8 cellular contexts compared by ENCODE assay signal in the genomic region with DNA sequence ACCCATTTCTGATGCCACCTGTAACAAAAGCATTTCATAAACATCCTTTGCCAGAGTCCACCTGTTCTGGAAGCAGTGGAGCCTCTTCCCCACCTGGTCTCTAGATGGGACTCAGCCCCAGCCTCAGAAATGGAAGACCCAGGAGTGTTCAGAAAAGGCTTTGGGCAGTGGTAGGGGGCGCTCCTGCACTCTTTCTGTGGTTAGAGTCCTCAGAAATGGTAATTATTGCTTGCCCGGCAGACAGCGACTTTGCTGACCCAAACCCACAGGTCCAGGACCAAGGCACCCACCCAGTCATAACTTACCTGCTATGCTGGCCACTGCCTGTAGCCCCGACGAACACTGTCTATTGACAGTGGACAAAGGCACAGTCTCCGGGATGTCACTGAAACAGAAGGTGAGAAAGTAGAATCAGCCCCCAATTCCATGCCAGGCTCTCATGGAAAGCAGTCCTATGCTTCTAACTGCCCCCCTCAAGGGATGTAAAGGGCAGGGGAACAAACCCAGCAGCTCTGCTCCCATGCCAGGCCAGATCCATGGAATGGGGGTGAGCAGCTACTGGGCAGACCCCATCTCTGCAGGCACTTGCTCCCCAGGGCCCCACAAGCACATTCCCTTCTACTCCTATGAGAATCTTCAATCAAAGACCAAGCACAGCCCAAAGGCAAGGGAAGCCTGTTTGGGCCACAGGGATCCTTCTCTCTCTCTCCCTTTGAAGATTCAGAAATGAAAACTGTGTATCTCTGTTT. TPM values are rescaled to one million over a fixed set of nuclear protein-coding genes. Genes with fewer than 3 reads are reported as not detected.
DNase-seq lines count a peak whose midpoint lies in the region; ATAC-seq and TF ChIP-seq lines count a peak whose summit lies in the region.

No MANE protein-coding gene starts in this region.

- CTCF ChIA-PET in activated CD4-positive, alpha-beta T cell treated with anti-CD3 and anti-CD28 coated beads for 36 hours (lab: Charles Lee) = no interaction called here

- TF ChIP-seq CTCF in cardiac fibroblast (IDR thresholded peaks at IDR 0.05; ENCODE audit: low read depth, low read length) (peak; percentile 74), progenitor cell of endocrine pancreas (IDR thresholded peaks at IDR 0.05; ENCODE audit: unreplicated experiment) (peak; percentile 53)

- POLR2A ChIA-PET in activated CD4-positive, alpha-beta T cell treated with anti-CD3 and anti-CD28 coated beads for 36 hours (lab: Charles Lee) = no interaction called here

- peaks cover 25% of the 10 kb centered on the region for H3K4me1 Mint-ChIP-seq in activated CD4-positive, alpha-beta T cell treated with anti-CD3 and anti-CD28 coated beads for 36 hours
- peaks cover 40% of the 10 kb centered on the region for H3K4me1 Mint-ChIP-seq in progenitor cell of endocrine pancreas (ENCODE audit: low read depth)

- no peak for ATAC-seq in activated CD4-positive, alpha-beta T cell treated with anti-CD3 and anti-CD28 coated beads for 36 hours
- ATAC-seq in HG03520 (IDR thresholded peaks at IDR 0.05; ENCODE audit: unreplicated experiment) (no peak), GM19463 (IDR thresholded peaks at IDR 0.05; ENCODE audit: unreplicated experiment) (no peak)

- H3K9me3 Mint-ChIP-seq in activated CD4-positive, alpha-beta T cell treated with anti-CD3 and anti-CD28 coated beads for 36 hours (ENCODE audit: low read depth) = no peaks in the 10 kb centered on the region
- H3K9me3 Mint-ChIP-seq in progenitor cell of endocrine pancreas (ENCODE audit: low read depth) = no peaks in the 10 kb centered on the region

- no peak overlapping the region for H3K4me3 ChIP-seq in cardiac fibroblast (replicated peaks in 1 of 2; ENCODE audit: low read depth in 2 of 2, low read length in 2 of 2)

- DNase-seq in activated CD4-positive, alpha-beta T cell treated with anti-CD3 and anti-CD28 coated beads for 36 hours = peak; percentile 61
- no peak for DNase-seq in activated CD4-positive, alpha-beta T cell treated with anti-CD3 and anti-CD28 coated beads for 1 hour
- peak; percentile 14 for DNase-seq in NCI-H69 (lab: John Stamatoyannopoulos, UW)
- DNase-seq in cardiac fibroblast (ENCODE audit: low read depth in 2 of 2) = peak; percentile 56
- no peak for DNase-seq in progenitor cell of endocrine pancreas (ENCODE audit: low spot score, unreplicated experiment)
- DNase-seq in putamen (ENCODE audit: low spot score) = no peak

- no peak overlapping the region for H3K4me3 Mint-ChIP-seq in activated CD4-positive, alpha-beta T cell treated with anti-CD3 and anti-CD28 coated beads for 36 hours
- H3K4me3 Mint-ChIP-seq in progenitor cell of endocrine pancreas (ENCODE audit: low read depth) = no peak overlapping the region

- intact Hi-C loops in activated CD4-positive, alpha-beta T cell treated with anti-CD3 and anti-CD28 coated beads for 36 hours (cut with DNase I, micrococcal nuclease) = loop anchor here in 1 of 2 experiments (10.0 kb wide), 1 partner anchor 323 kb away; the partner anchor contains the start of gene ACVR2B

- no peak overlapping the region for H3K27ac Mint-ChIP-seq in activated CD4-positive, alpha-beta T cell treated with anti-CD3 and anti-CD28 coated beads for 36 hours
- peak overlapping the region; percentile 37 for H3K27ac Mint-ChIP-seq in progenitor cell of endocrine pancreas

- no peaks in the 10 kb centered on the region for H3K27me3 Mint-ChIP-seq in activated CD4-positive, alpha-beta T cell treated with anti-CD3 and anti-CD28 coated beads for 36 hours
- H3K27me3 Mint-ChIP-seq in progenitor cell of endocrine pancreas = no peaks in the 10 kb centered on the region

- peaks cover 42% of the 10 kb centered on the region for H3K36me3 Mint-ChIP-seq in activated CD4-positive, alpha-beta T cell treated with anti-CD3 and anti-CD28 coated beads for 36 hours (ENCODE audit: low read depth)
- H3K36me3 Mint-ChIP-seq in progenitor cell of endocrine pancreas (ENCODE audit: insufficient read depth) = peaks cover 16% of the 10 kb centered on the region

RNA-seq across cellular contexts. Expression of gene ACAA1, which starts 5.1 kb away (rescaled TPM):
- total RNA-seq in activated CD4-positive, alpha-beta T cell treated with anti-CD3 and anti-CD28 coated beads for 36 hours = 10 to 100 TPM; 52.2 to 64.6 TPM
- total RNA-seq in progenitor cell of endocrine pancreas = 97.8 and 104 TPM in 2 replicates

RNA-seq across cellular contexts. Expression of gene MYD88, which starts 6.7 kb away (rescaled TPM):
- total RNA-seq in activated CD4-positive, alpha-beta T cell treated with anti-CD3 and anti-CD28 coated beads for 36 hours = 10 to 100 TPM; 32.8 to 33.1 TPM
- total RNA-seq in progenitor cell of endocrine pancreas = 23.9 and 24.2 TPM in 2 replicates

RNA-seq across cellular contexts. Expression of gene OXSR1, which starts 33.5 kb away (rescaled TPM):
- total RNA-seq in activated CD4-positive, alpha-beta T cell treated with anti-CD3 and anti-CD28 coated beads for 36 hours = 10 to 100 TPM; 53.7 to 56.0 TPM
- total RNA-seq in progenitor cell of endocrine pancreas = 55.5 and 56.3 TPM in 2 replicates

Comparison
In these comparisons a context has a peak if more than half of its experiments do, and no peak if none do; other contexts are left out.
1. DNase-seq: peak in activated CD4-positive, alpha-beta T cell treated with anti-CD3 and anti-CD28 coated beads for 36 hours (single experiment), NCI-H69 (single experiment) and cardiac fibroblast (2 of 2); none in activated CD4-positive, alpha-beta T cell treated with anti-CD3 and anti-CD28 coated beads for 1 hour (single experiment), progenitor cell of endocrine pancreas (single experiment) and putamen (single experiment).